In genomic region chr12:45336762-45337596, GRCh38 we compare ENCODE assay signal across 1 cellular context.
TF ChIP-seq lines count a peak whose summit lies in the region.

No MANE protein-coding gene starts in this region.

TF ChIP-seq in K562, 482 proteins besides CTCF, POLR2A, EP300 and RAD21 (continued from another document):
- TF ChIP-seq ZNF445 (CRISPR knock-in tag; IDR thresholded peaks at IDR 0.05; ENCODE audit: low read depth), result no peak
- peak; percentile 70 for TF ChIP-seq MAFF (IDR thresholded peaks at IDR 0.05; ENCODE audit: low read length)
- peak; percentile 89 for TF ChIP-seq NFE2 (IDR thresholded peaks at IDR 0.05; ENCODE audit: low read depth)
- peak; percentile 65; the same call in 1 of the 2 replicates for TF ChIP-seq DPF2 (IDR thresholded peaks at IDR 0.05)
- no peak for TF ChIP-seq NFYB (IDR thresholded peaks at IDR 0.05; ENCODE audit: extremely low read depth, insufficient read length)
- peak; percentile 48 for TF ChIP-seq ATF3 (IDR thresholded peaks at IDR 0.05)
- TF ChIP-seq ATF3 (CRISPR knock-in tag; conservative IDR thresholded peaks at IDR 0.05), result no peak
- TF ChIP-seq CBFA2T3 (IDR thresholded peaks at IDR 0.05), result peak; percentile 56
- peak; percentile 23; the same call in 1 of the 2 replicates for TF ChIP-seq JUN (IDR thresholded peaks at IDR 0.05; ENCODE audit: borderline replicate concordance, low read depth, low read length)
- no peak for TF ChIP-seq JUN (CRISPR knock-in tag; IDR thresholded peaks at IDR 0.05; ENCODE audit: borderline replicate concordance)
- 0 out of 2 replicates have a peak, but pooled peaks have one; percentile 26 for TF ChIP-seq EHMT2 (IDR thresholded peaks at IDR 0.05)
- peak; percentile 59; the same call in 1 of the 2 replicates for TF ChIP-seq ARID3A (IDR thresholded peaks at IDR 0.05; ENCODE audit: borderline replicate concordance, low read depth, low read length)
- TF ChIP-seq JUND (IDR thresholded peaks at IDR 0.05; ENCODE audit: borderline replicate concordance, low read depth, low read length), result peak; percentile 78; the same call in 1 of the 2 replicates
- TF ChIP-seq JUND (tag; IDR thresholded peaks at IDR 0.05; ENCODE audit: borderline replicate concordance, low read depth, low read length), result peak; percentile 74; the same call in 1 of the 3 replicates
- peak; percentile 84 for TF ChIP-seq C11orf30 (IDR thresholded peaks at IDR 0.05; ENCODE audit: low read depth)
- peak; percentile 37; the same call in 1 of the 2 replicates for TF ChIP-seq SMARCC2 (IDR thresholded peaks at IDR 0.05; ENCODE audit: low read depth)
- TF ChIP-seq CTCFL (IDR thresholded peaks at IDR 0.05; ENCODE audit: borderline replicate concordance, insufficient read depth, low read depth, low read length, poor library complexity, severe bottlenecking), result no peak
- TF ChIP-seq CREM (IDR thresholded peaks at IDR 0.05; ENCODE audit: low read depth), result 0 out of 2 replicates have a peak, but pooled peaks have one; percentile 10
- TF ChIP-seq KDM1A (IDR thresholded peaks at IDR 0.05), result 0 out of 4 replicates have a peak, but pooled peaks of 1 of the 2 experiments have one; percentile 6
- no peak for TF ChIP-seq IRF9 (tag; IDR thresholded peaks at IDR 0.05)
- 0 out of 2 replicates have a peak, but pooled peaks have one; percentile 8 for TF ChIP-seq MBD2 (IDR thresholded peaks at IDR 0.05; ENCODE audit: borderline replicate concordance, low read depth)
- peak; percentile 24; the same call in 1 of the 2 replicates for TF ChIP-seq ZNF592 (IDR thresholded peaks at IDR 0.05)
- peak; percentile 77 for TF ChIP-seq MAFG (tag; conservative IDR thresholded peaks at IDR 0.05)
- no peak for TF ChIP-seq ZBTB12 (CRISPR knock-in tag; IDR thresholded peaks at IDR 0.05)
- peak; percentile 46; the same call in 1 of the 2 replicates for TF ChIP-seq SMARCE1 (IDR thresholded peaks at IDR 0.05)
TF ChIP-seq in K562: peak in this region for 27.
